ENCODE assay signal across 8 cellular contexts in genomic region chr3:66407281-66408218, GRCh38.
DNase-seq lines count a peak whose midpoint lies in the region; ATAC-seq and TF ChIP-seq lines count a peak whose summit lies in the region.

No MANE protein-coding gene starts in this region.

- WGBS in gastroesophageal sphincter (ENCODE audit: low coverage in 1 of 2), 2 donors = 43 to 61% methylated on average over 7 to 8 of the region's 23 CpGs

- H4K20me1 ChIP-seq in PC-9 (ENCODE audit: insufficient read depth) = no peaks in the 10 kb centered on the region

- POLR2A ChIA-PET in PC-9 (lab: Charles Lee; ENCODE audit: unreplicated experiment) = no interaction called here

- H3K4me3 ChIP-seq in PC-9 (no peak overlapping the region), gastroesophageal sphincter (no peak overlapping the region), parathyroid adenoma (ENCODE audit: low read depth, low read length) (no peak overlapping the region)

- DNase-seq in NCI-H510A treated with DMSO at 0.1 percent for 48 hours (lab: John Stamatoyannopoulos, UW) (peak; percentile 12), NCI-H510A (lab: John Stamatoyannopoulos, UW) (no peak), PC-9 (peak in 1 of 2 experiments; percentile 49), type B pancreatic cell (ENCODE audit: extremely low spot score, unreplicated experiment) (peak; percentile 83)
- DNase-seq in activated T-helper 2 cell treated with anti-CD3 and anti-CD28 coated beads, Interferon-gamma antibody, Interleukin-2, Interleukin-4, amounts not matched to agents 10 μg/mL and 5 μg/mL and 100 μg/mL, durations not matched to agents 14 hours and 24 hours and 36 hours (ENCODE audit: low spot score) = peak; percentile 52

- peaks cover 9% of the 10 kb centered on the region for H3K4me1 Mint-ChIP-seq in activated T-helper 2 cell treated with anti-CD3 and anti-CD28 coated beads, Interferon-gamma antibody, Interleukin-2, Interleukin-4, amounts not matched to agents 10 μg/mL and 5 μg/mL and 100 μg/mL, durations not matched to agents 14 hours and 24 hours and 36 hours (ENCODE audit: low read depth)
- peaks cover 11% of the 10 kb centered on the region for H3K4me1 Mint-ChIP-seq in type B pancreatic cell (ENCODE audit: unreplicated experiment)

- no peaks in the 10 kb centered on the region for H3F3A ChIP-seq in PC-9 (ENCODE audit: insufficient read depth, low read depth)

- TF ChIP-seq EP300 in gastroesophageal sphincter (IDR thresholded peaks at IDR 0.05) = no peak

- no peak overlapping the region for H3K9ac ChIP-seq in parathyroid adenoma

- H3K79me2 ChIP-seq in PC-9 (ENCODE audit: low read depth) (no peaks in the 10 kb centered on the region), parathyroid adenoma (peaks cover 4% of the 10 kb centered on the region)

- no peak for TF ChIP-seq POLR2A in gastroesophageal sphincter (IDR thresholded peaks at IDR 0.05)

- H3K27me3 ChIP-seq in PC-9 (ENCODE audit: insufficient read depth, low read depth) (no peaks in the 10 kb centered on the region), gastroesophageal sphincter (no peaks in the 10 kb centered on the region), parathyroid adenoma (ENCODE audit: control insufficient read depth, insufficient read depth, low read length) (no peaks in the 10 kb centered on the region)

- intact Hi-C loops in PC-9 (cut with micrococcal nuclease; ENCODE audit: unreplicated experiment) = loop anchor here (1.0 kb wide), 1 partner anchor 409 kb away; no protein-coding TSS in a partner anchor
- intact Hi-C loops in activated T-helper 2 cell treated with anti-CD3 and anti-CD28 coated beads, Interferon-gamma antibody, Interleukin-2, Interleukin-4, amounts not matched to agents 10 μg/mL and 5 μg/mL and 100 μg/mL, durations not matched to agents 14 hours and 24 hours and 36 hours (cut with micrococcal nuclease) = loop anchor here (1.0 kb wide), 2 partner anchors 94 to 409 kb away; partner anchors contain the start of gene LRIG1

- H2AFZ ChIP-seq in PC-9 = no peak overlapping the region
- no peak overlapping the region for H2AFZ ChIP-seq in parathyroid adenoma

- no peak overlapping the region for H3K4me3 Mint-ChIP-seq in activated T-helper 2 cell treated with anti-CD3 and anti-CD28 coated beads, Interferon-gamma antibody, Interleukin-2, Interleukin-4, amounts not matched to agents 10 μg/mL and 5 μg/mL and 100 μg/mL, durations not matched to agents 14 hours and 24 hours and 36 hours (ENCODE audit: low read depth)
- no peak overlapping the region for H3K4me3 Mint-ChIP-seq in type B pancreatic cell

- TF ChIP-seq CTCF in PC-9 (conservative IDR thresholded peaks at IDR 0.05) (peak; percentile 84), gastroesophageal sphincter (IDR thresholded peaks at IDR 0.05) (peak in 3 of 4 experiments; percentile 79 to 97 (median 83)), parathyroid adenoma (IDR thresholded peaks at IDR 0.05) (peak; percentile 82), type B pancreatic cell (conservative IDR thresholded peaks at IDR 0.05) (peak; percentile 92)

- H3K27ac Mint-ChIP-seq in activated T-helper 2 cell treated with anti-CD3 and anti-CD28 coated beads, Interferon-gamma antibody, Interleukin-2, Interleukin-4, amounts not matched to agents 10 μg/mL and 5 μg/mL and 100 μg/mL, durations not matched to agents 14 hours and 24 hours and 36 hours = no peak overlapping the region
- no peak overlapping the region for H3K27ac Mint-ChIP-seq in type B pancreatic cell

- no peaks in the 10 kb centered on the region for H3K9me2 ChIP-seq in PC-9 (ENCODE audit: insufficient read depth)

- peaks cover 73% of the 10 kb centered on the region for H3K36me3 Mint-ChIP-seq in activated T-helper 2 cell treated with anti-CD3 and anti-CD28 coated beads, Interferon-gamma antibody, Interleukin-2, Interleukin-4, amounts not matched to agents 10 μg/mL and 5 μg/mL and 100 μg/mL, durations not matched to agents 14 hours and 24 hours and 36 hours (ENCODE audit: low read depth)
- peaks cover 6% of the 10 kb centered on the region for H3K36me3 Mint-ChIP-seq in type B pancreatic cell

- H3K36me3 ChIP-seq in PC-9 (ENCODE audit: low read depth) (no peaks in the 10 kb centered on the region), gastroesophageal sphincter (peaks cover 0 to 73% of the 10 kb centered on the region in 2 donors), parathyroid adenoma (ENCODE audit: control insufficient read depth, insufficient read depth, low read length) (no peaks in the 10 kb centered on the region)

- H3K9me3 Mint-ChIP-seq in activated T-helper 2 cell treated with anti-CD3 and anti-CD28 coated beads, Interferon-gamma antibody, Interleukin-2, Interleukin-4, amounts not matched to agents 10 μg/mL and 5 μg/mL and 100 μg/mL, durations not matched to agents 14 hours and 24 hours and 36 hours = no peaks in the 10 kb centered on the region
- H3K9me3 Mint-ChIP-seq in type B pancreatic cell = no peaks in the 10 kb centered on the region

- no peak overlapping the region for H3K27ac ChIP-seq in PC-9
- peak overlapping the region; percentile 1 to 82 (median 79) for H3K27ac ChIP-seq in gastroesophageal sphincter
- H3K27ac ChIP-seq in parathyroid adenoma = no peak overlapping the region

- no peaks in the 10 kb centered on the region for H3K27me3 Mint-ChIP-seq in activated T-helper 2 cell treated with anti-CD3 and anti-CD28 coated beads, Interferon-gamma antibody, Interleukin-2, Interleukin-4, amounts not matched to agents 10 μg/mL and 5 μg/mL and 100 μg/mL, durations not matched to agents 14 hours and 24 hours and 36 hours (ENCODE audit: low read depth)
- no peaks in the 10 kb centered on the region for H3K27me3 Mint-ChIP-seq in type B pancreatic cell

- BruUV-seq in PC-9 (replicated peaks; lab: Mats Ljungman, UMichigan) = no TSS peak

- CTCF ChIA-PET in PC-9 (lab: Charles Lee) = interaction anchor here (0.6 kb wide), 1 partner anchor 629 kb away, joined by 3 read pairs; no protein-coding TSS in a partner anchor

- H3K4me2 ChIP-seq in PC-9 (no peak overlapping the region), parathyroid adenoma (ENCODE audit: low read length) (no peak overlapping the region)

- H3K4me1 ChIP-seq in PC-9 (replicated peaks; ENCODE audit: insufficient read depth) (peaks cover 4% of the 10 kb centered on the region; the same call in 1 of the 2 replicates), gastroesophageal sphincter (peaks cover 2 to 100% (median 48%) of the 10 kb centered on the region in 3 donors), parathyroid adenoma (no peaks in the 10 kb centered on the region)

- H3K9me3 ChIP-seq in PC-9 (ENCODE audit: insufficient read depth, low read depth) (no peaks in the 10 kb centered on the region), gastroesophageal sphincter (no peaks in the 10 kb centered on the region), parathyroid adenoma (ENCODE audit: control insufficient read depth, low read length) (no peaks in the 10 kb centered on the region)

- peak; percentile 85 for ATAC-seq in HG02571 (IDR thresholded peaks at IDR 0.05; ENCODE audit: unreplicated experiment)
- ATAC-seq in gastroesophageal sphincter = peak; percentile 39

Comparison
In these comparisons a context has a peak if more than half of its experiments do, and no peak if none do; other contexts are left out.
1. H3K27ac ChIP-seq: peak in gastroesophageal sphincter (4 of 4); none in PC-9 (single experiment) and parathyroid adenoma (single experiment).
2. Peak in every context shown above with its lines, with median percentiles within 50 percentile points of each other: CTCF ChIP-seq.